Comparison of ENCODE assay signal across 8 cellular contexts in genomic region chr6:156776841-156777576, GRCh38. TPM values are rescaled to one million over a fixed set of nuclear protein-coding genes. Genes with fewer than 3 reads are reported as not detected.
DNase-seq lines count a peak whose midpoint lies in the region; ATAC-seq and TF ChIP-seq lines count a peak whose summit lies in the region.

ARID1B (plus strand) TSS chr6:156777378; CDS start chr6:156777681, 303 bp downstream.

- H2AK5ac ChIP-seq in mesendoderm (ENCODE audit: low read length) = peak within 1 kb of the TSS; percentile 35

- POLR2A ChIA-PET in activated CD8-positive, alpha-beta memory T cell treated with anti-CD3 and anti-CD28 coated beads for 36 hours (lab: Charles Lee) = interaction anchor here (0.9 to 1.5 kb wide), 3 partner anchors 90 to 245 kb away, joined by 3 to 5 read pairs (median 4); no protein-coding TSS in a partner anchor

- H3K79me2 ChIP-seq in mesendoderm (ENCODE audit: control insufficient read depth, insufficient read depth, low read length) = peaks cover 25% of the 10 kb centered on the region

- peak; percentile 63 for ATAC-seq in HG03354 (IDR thresholded peaks at IDR 0.05; ENCODE audit: poor library complexity, severe bottlenecking, unreplicated experiment)
- ATAC-seq in effector memory CD8-positive, alpha-beta T cell (replicated peaks) = peak; percentile 61

- H3K56ac ChIP-seq in mesendoderm (ENCODE audit: low read length) = peak within 1 kb of the TSS; percentile 100

- H3K9ac ChIP-seq in BLaER1 = peak within 1 kb of the TSS; percentile 99
- H3K9ac ChIP-seq in mesendoderm (ENCODE audit: low read length) = peak within 1 kb of the TSS; percentile 94

- no peaks in the 10 kb centered on the region for H3K36me3 ChIP-seq in BLaER1
- H3K36me3 ChIP-seq in mesendoderm (ENCODE audit: control insufficient read depth, insufficient read depth, low read length) = no peaks in the 10 kb centered on the region

- peak; percentile 50 for DNase-seq in NCI-H82 treated with DMSO at 0.1 percent for 48 hours (lab: John Stamatoyannopoulos, UW; ENCODE audit: unreplicated experiment)
- peak; percentile 75 to 82 (median 77) for DNase-seq in effector memory CD8-positive, alpha-beta T cell
- DNase-seq in mesendoderm = peak; percentile 85
- peak; percentile 52 for DNase-seq in stimulated activated CD8-positive, alpha-beta memory T cell treated with anti-CD3 and anti-CD28 coated beads, Interleukin-15, amount 100 ng/mL, for 1 hour (ENCODE audit: low read depth)

- H3K4me3 Mint-ChIP-seq in effector memory CD8-positive, alpha-beta T cell = peak within 1 kb of the TSS; percentile 89

- H3K4me3 ChIP-seq in BLaER1 (peak within 1 kb of the TSS; percentile 94), mesendoderm (ENCODE audit: low read length) (peak within 1 kb of the TSS; percentile 78)

- peaks cover 23 to 24% of the 10 kb centered on the region in 2 donors for H3K4me1 Mint-ChIP-seq in effector memory CD8-positive, alpha-beta T cell (ENCODE audit: low read depth in 2 of 2)

- peaks cover 37% of the 10 kb centered on the region for H3K36me3 Mint-ChIP-seq in effector memory CD8-positive, alpha-beta T cell (ENCODE audit: insufficient read depth)

- no peaks in the 10 kb centered on the region for H3K27me3 Mint-ChIP-seq in effector memory CD8-positive, alpha-beta T cell

- peak within 1 kb of the TSS; percentile 96 to 97 for H3K27ac Mint-ChIP-seq in effector memory CD8-positive, alpha-beta T cell

- no peaks in the 10 kb centered on the region for H3K9me3 ChIP-seq in BLaER1

- peak within 1 kb of the TSS; percentile 49 for H3K4ac ChIP-seq in mesendoderm (ENCODE audit: low read depth, low read length)

- peak within 1 kb of the TSS; percentile 68 for H2BK120ac ChIP-seq in mesendoderm (ENCODE audit: low read depth, low read length)

- CTCF ChIA-PET in activated CD8-positive, alpha-beta memory T cell treated with anti-CD3 and anti-CD28 coated beads for 36 hours (lab: Charles Lee) = no interaction called here

- no peaks in the 10 kb centered on the region for H3K9me3 Mint-ChIP-seq in effector memory CD8-positive, alpha-beta T cell

- H2BK5ac ChIP-seq in mesendoderm (ENCODE audit: low read length) = peak within 1 kb of the TSS; percentile 97

- peak within 1 kb of the TSS; percentile 57 for H3K18ac ChIP-seq in mesendoderm (ENCODE audit: low read length)

- H3K27me3 ChIP-seq in BLaER1 = no peaks in the 10 kb centered on the region
- no peaks in the 10 kb centered on the region for H3K27me3 ChIP-seq in mesendoderm (ENCODE audit: insufficient read depth, low read length, poor library complexity)

- WGBS in mesendoderm (ENCODE audit: extremely low coverage, insufficient coverage, low lambda C conversion rate) = no CpG with 5 or more reads among the region's 65 CpGs

- H4K5ac ChIP-seq in mesendoderm (ENCODE audit: low read length) = no peak within 1 kb of the TSS

- peak; percentile 58 for TF ChIP-seq POLR2A in GM19099 (IDR thresholded peaks at IDR 0.05; ENCODE audit: extremely low read depth, insufficient read length, low read depth)

- H4K20me1 ChIP-seq in BLaER1 = peaks cover 25% of the 10 kb centered on the region

- no peak within 1 kb of the TSS for H4K8ac ChIP-seq in mesendoderm (ENCODE audit: low read depth, low read length)

- H3K4me2 ChIP-seq in BLaER1 (peak within 1 kb of the TSS; percentile 91), mesendoderm (ENCODE audit: low read length) (peak within 1 kb of the TSS; percentile 81)

- peak within 1 kb of the TSS; percentile 70 for H3K23ac ChIP-seq in mesendoderm (ENCODE audit: low read length)

- H3K4me1 ChIP-seq in BLaER1 (peaks cover 23% of the 10 kb centered on the region), mesendoderm (ENCODE audit: control insufficient read depth, low read depth, low read length) (peaks cover 2% of the 10 kb centered on the region)

- peaks cover 2% of the 10 kb centered on the region for H3K79me1 ChIP-seq in mesendoderm (ENCODE audit: low read length)

- H3K27ac ChIP-seq in BLaER1 (peak within 1 kb of the TSS; percentile 99), mesendoderm (ENCODE audit: low read depth, low read length) (peak within 1 kb of the TSS; percentile 96)

- no peak within 1 kb of the TSS for H2BK15ac ChIP-seq in mesendoderm (replicated peaks; ENCODE audit: low read depth)

RNA-seq across cellular contexts. Expression of gene ARID1B, which starts in this region (rescaled TPM):
- 10 to 100 TPM; 48.4 to 49.5 TPM for total RNA-seq in activated CD8-positive, alpha-beta memory T cell treated with anti-CD3 and anti-CD28 coated beads for 36 hours
- polyA plus RNA-seq in mesendoderm (2013, experiment 1 of 2) = 43.9 TPM
- polyA plus RNA-seq in mesendoderm (2013, experiment 2 of 2) = 42.1 TPM

Comparison
In these comparisons a context has a peak if more than half of its experiments do, and no peak if none do; other contexts are left out.
1. Peak in every context shown above with its lines: DNase-seq, ATAC-seq, H3K4me3 ChIP-seq and H3K27ac ChIP-seq.